In the genomic region with DNA sequence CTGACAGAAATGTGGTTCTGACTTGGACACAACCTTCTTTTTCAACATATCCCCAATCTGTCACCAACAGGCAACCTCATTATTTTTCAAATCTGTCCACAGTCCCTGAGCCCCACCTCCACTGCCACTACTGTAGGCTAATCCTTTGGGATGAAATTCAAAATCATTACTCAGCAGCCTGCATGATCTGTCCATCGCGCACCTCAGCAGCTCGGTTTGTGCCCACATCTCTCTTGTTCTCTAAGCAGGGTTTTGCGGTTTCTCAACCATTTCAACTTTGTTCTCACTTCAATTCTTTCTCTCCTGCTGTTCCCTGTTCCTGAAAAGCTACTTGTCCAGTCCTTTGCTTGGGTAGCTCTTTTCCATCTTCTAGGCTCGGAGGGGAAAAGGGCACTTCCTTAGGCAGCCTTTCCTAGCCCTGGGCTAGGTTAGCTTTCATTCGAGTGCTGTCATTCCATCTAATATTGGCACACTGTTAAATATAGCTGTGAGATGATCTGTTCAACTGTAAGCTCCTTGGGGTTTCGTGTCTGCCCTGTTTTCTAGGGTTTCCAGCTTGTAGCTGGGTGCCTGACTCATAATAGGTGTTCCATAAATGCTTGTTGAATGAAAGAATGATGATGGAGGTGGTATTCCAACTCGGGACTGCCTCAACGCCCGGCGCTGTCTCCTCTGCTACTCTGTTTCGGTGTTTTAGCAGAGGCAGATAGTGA, we compare ENCODE assay signal across 8 cellular contexts. TPM values are rescaled to one million over a fixed set of nuclear protein-coding genes. Genes with fewer than 3 reads are reported as not detected.
DNase-seq lines count a peak whose midpoint lies in the region; ATAC-seq and TF ChIP-seq lines count a peak whose summit lies in the region.

No MANE protein-coding gene starts in this region.

- no peak for TF ChIP-seq POLR2A in Peyer's patch (IDR thresholded peaks at IDR 0.05)

- peak; percentile 33 for ATAC-seq in GM19395 (IDR thresholded peaks at IDR 0.05; ENCODE audit: unreplicated experiment)
- no peak for ATAC-seq in GM19035 (IDR thresholded peaks at IDR 0.05; ENCODE audit: unreplicated experiment)

- TF ChIP-seq CTCF in Peyer's patch (IDR thresholded peaks at IDR 0.05) (no peak), osteocyte (IDR thresholded peaks at IDR 0.05) (no peak)

- H3K27me3 ChIP-seq in Peyer's patch (no peaks in the 10 kb centered on the region), esophagus (ENCODE audit: control insufficient read depth in 1 of 2, insufficient read depth in 2 of 2, low read length in 2 of 2) (no peaks in the 10 kb centered on the region)

- H3K36me3 Mint-ChIP-seq in osteocyte (ENCODE audit: unreplicated experiment): peaks cover 32% of the 10 kb centered on the region

- peaks cover 23% of the 10 kb centered on the region for H3K4me1 Mint-ChIP-seq in osteocyte (ENCODE audit: unreplicated experiment)

- peak overlapping the region; percentile 46 to 81 (median 57) for H3K4me3 ChIP-seq in Peyer's patch
- H3K4me3 ChIP-seq in esophagus (ENCODE audit: low read depth in 1 of 2, low read length in 2 of 2): peak overlapping the region; percentile 86 to 87

- peak overlapping the region; percentile 90 for H3K4me3 Mint-ChIP-seq in osteocyte (ENCODE audit: unreplicated experiment)

- H3K36me3 ChIP-seq in Peyer's patch (peaks cover 0 to 30% (median 0%) of the 10 kb centered on the region in 3 donors), esophagus (ENCODE audit: control insufficient read depth in 2 of 2, insufficient read depth in 2 of 2, low read length in 1 of 2) (peaks cover 2 to 7% of the 10 kb centered on the region in 2 donors)

- no peaks in the 10 kb centered on the region for H3K9me3 ChIP-seq in Peyer's patch
- no peaks in the 10 kb centered on the region for H3K9me3 ChIP-seq in esophagus (ENCODE audit: control insufficient read depth in 2 of 2, insufficient read depth in 1 of 2, low read depth in 1 of 2, low read length in 1 of 2)

- DNase-seq in Peyer's patch (no peak), osteocyte (ENCODE audit: extremely low spot score, unreplicated experiment) (no peak), SK-N-DZ (ENCODE audit: low spot score) (no peak), retina (no peak)
- no peak for DNase-seq in activated CD4-positive, alpha-beta T cell treated with anti-CD3 and anti-CD28 coated beads for 4 hours

- peaks cover 15% of the 10 kb centered on the region for H3K9me3 Mint-ChIP-seq in osteocyte (ENCODE audit: unreplicated experiment)

- no peaks in the 10 kb centered on the region for H3K27me3 Mint-ChIP-seq in osteocyte (ENCODE audit: unreplicated experiment)

- peak overlapping the region; percentile 89 for H3K27ac Mint-ChIP-seq in osteocyte (ENCODE audit: unreplicated experiment)

- H3K27ac ChIP-seq in Peyer's patch (peak overlapping the region; percentile 85 to 97 (median 89)), esophagus (ENCODE audit: low read depth in 2 of 2, low read length in 1 of 2) (peak overlapping the region; percentile 94 to 97)

- H3K4me1 ChIP-seq in Peyer's patch (peaks cover 0 to 13% (median 0%) of the 10 kb centered on the region in 4 donors), esophagus (ENCODE audit: control insufficient read depth in 2 of 2, insufficient read depth in 2 of 2, low read length in 1 of 2) (peaks cover 0 to 4% of the 10 kb centered on the region in 2 donors)

- 23 to 31% methylated on average over 12 of the region's 12 CpGs for whole genome bisulfite sequencing in esophagus, 2 donors

RNA-seq across cellular contexts. Expression of a gene that starts 0.7 kb away (rescaled TPM):
- total RNA-seq in Peyer's patch (10 to 100 TPM in 3 of 4 donors, 1 to 10 TPM in 1; 6.6 to 20.5 (median 15.9) TPM), osteocyte (5.7 and 6.0 TPM in 2 replicates)
- 1 to 10 TPM in 1 of 2 donors, under 1 TPM in 1; 0.75 to 1.5 TPM for polyA plus RNA-seq in esophagus
- 0.52 and 2.4 TPM in 2 replicates for polyA plus RNA-seq in SK-N-DZ (2014; cell fraction: cytosol; rRNA removed)
- 0.84 and 1.4 TPM in 2 replicates for polyA plus RNA-seq in SK-N-DZ (2014; cell fraction: nucleus; rRNA removed)

RNA-seq across cellular contexts. Expression of a gene that starts 12.6 kb away (rescaled TPM):
- 10 to 100 TPM; 20.4 to 49.5 (median 29.3) TPM for total RNA-seq in Peyer's patch
- 10 to 100 TPM; 18.5 to 19.3 TPM for polyA plus RNA-seq in esophagus
- total RNA-seq in osteocyte: 46.0 and 47.6 TPM in 2 replicates
- polyA plus RNA-seq in SK-N-DZ (2014; cell fraction: cytosol; rRNA removed): 70.9 and 93.1 TPM in 2 replicates
- polyA plus RNA-seq in SK-N-DZ (2014; cell fraction: nucleus; rRNA removed): 38.4 and 49.3 TPM in 2 replicates
